9 cellular contexts compared by ENCODE assay signal in the genomic region with DNA sequence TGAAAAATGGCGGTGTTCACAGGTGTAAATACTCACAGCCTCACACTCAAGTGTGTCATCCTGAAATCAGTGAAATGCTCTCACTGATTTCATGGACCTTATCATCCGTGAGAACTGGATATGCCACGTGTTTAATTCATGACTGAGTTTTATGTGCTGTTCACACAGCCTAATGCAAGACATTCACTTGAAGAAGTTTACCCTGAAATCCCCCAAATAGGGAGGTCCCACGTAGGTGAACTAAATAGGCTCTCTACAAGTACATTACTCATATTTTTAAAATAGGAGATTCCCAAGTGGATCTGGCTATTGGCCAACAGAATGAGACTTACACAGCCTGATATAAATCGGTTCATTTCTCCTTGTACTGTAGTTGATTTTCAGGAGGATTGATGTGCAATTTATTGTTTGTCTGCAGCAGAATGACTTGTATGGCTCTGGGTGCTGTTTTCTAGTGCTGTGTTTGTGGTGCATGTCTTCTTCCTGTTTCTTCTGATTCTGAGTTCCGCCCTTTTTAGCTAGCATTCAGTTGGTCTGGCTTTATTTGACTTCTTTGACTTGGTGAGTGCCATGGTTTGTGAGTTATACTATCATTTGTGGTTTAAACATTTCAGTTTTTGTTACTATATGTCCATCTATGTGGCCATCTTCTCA. TPM values are rescaled to one million over a fixed set of nuclear protein-coding genes. Genes with fewer than 3 reads are reported as not detected.
DNase-seq lines count a peak whose midpoint lies in the region; ATAC-seq and TF ChIP-seq lines count a peak whose summit lies in the region.
"Had no signal": no experiment of that assay in that cellular context is flagged by ENCODE, and none has a peak within 500 bp of the region (broad histone marks: within the 10 kb centered on the region; RNA-seq: fewer than 3 reads in every experiment).

No MANE protein-coding gene starts in this region.

- in situ Hi-C loops in Caki2 (cut with HindIII; ENCODE audit: low pct_unique_long_range_greater_than_20kb, low sequenced_read_pairs): no loop called here

- H3K27me3 ChIP-seq in dorsolateral prefrontal cortex: no peaks in the 10 kb centered on the region
- H3K27me3 ChIP-seq: upper lobe of left lung had no signal

- H3K27ac ChIP-seq in dorsolateral prefrontal cortex: peak overlapping the region in 1 of 59 donors; percentile 41

- intact Hi-C loops in left colon (cut with DNase I, micrococcal nuclease): no loop called here
- intact Hi-C loops in dorsolateral prefrontal cortex (cut with DNase I): loop anchor here in 1 of 2 donors (2.0 kb wide), 1 partner anchor 37 kb away; no protein-coding TSS in a partner anchor

- TF ChIP-seq CTCF in dorsolateral prefrontal cortex (IDR thresholded peaks at IDR 0.05 in 54 of 56, conservative IDR thresholded peaks at IDR 0.05 in 2 of 56; ENCODE audit: low read depth in 1 of 56, partially characterized antibody in 56 of 56): no peak

- ATAC-seq in GM21367 (IDR thresholded peaks at IDR 0.05; ENCODE audit: unreplicated experiment) (peak; percentile 35), left colon (peak; percentile 35)

- DNase-seq in Caki2 (ENCODE audit: low read depth) (peak; percentile 52), LHCN-M2 (ENCODE audit: low read depth) (peak; percentile 44), left colon (no peak), nucleus accumbens (lab: John Stamatoyannopoulos, UW) (no peak), dorsolateral prefrontal cortex (no peak), AML-193 (lab: John Stamatoyannopoulos, UW) (no peak)
- DNase-seq in activated CD4-positive, alpha-beta T cell treated with anti-CD3 and anti-CD28 coated beads for 1 hour: no peak

- H3K4me3 ChIP-seq in dorsolateral prefrontal cortex: no peak overlapping the region
- H3K4me3 ChIP-seq: upper lobe of left lung had no signal

RNA-seq across cellular contexts. Expression of a gene that starts 25.1 kb away (rescaled TPM):
- total RNA-seq in Caki2 (2014; rRNA removed; shearing (Covaris generic); ENCODE audit: low replicate concordance): 52.3 and 97.6 TPM in 2 replicates
- total RNA-seq in LHCN-M2 (2014; rRNA removed) (168 and 195 TPM in 2 replicates), left colon (100 to 1,000 TPM; 140 to 181 TPM), dorsolateral prefrontal cortex (100 to 1,000 TPM; 171 to 414 (median 292) TPM)
- 99.4 TPM for polyA plus RNA-seq in LHCN-M2 (2012)

Comparison
In these comparisons a context has a peak if more than half of its experiments do, and no peak if none do; other contexts are left out.
1. DNase-seq: peak in Caki2 (single experiment) and LHCN-M2 (single experiment); none in left colon (0 of 2), nucleus accumbens (0 of 56), dorsolateral prefrontal cortex (0 of 10), AML-193 (0 of 2) and activated CD4-positive, alpha-beta T cell treated with anti-CD3 and anti-CD28 coated beads for 1 hour (single experiment).